In the genomic region with DNA sequence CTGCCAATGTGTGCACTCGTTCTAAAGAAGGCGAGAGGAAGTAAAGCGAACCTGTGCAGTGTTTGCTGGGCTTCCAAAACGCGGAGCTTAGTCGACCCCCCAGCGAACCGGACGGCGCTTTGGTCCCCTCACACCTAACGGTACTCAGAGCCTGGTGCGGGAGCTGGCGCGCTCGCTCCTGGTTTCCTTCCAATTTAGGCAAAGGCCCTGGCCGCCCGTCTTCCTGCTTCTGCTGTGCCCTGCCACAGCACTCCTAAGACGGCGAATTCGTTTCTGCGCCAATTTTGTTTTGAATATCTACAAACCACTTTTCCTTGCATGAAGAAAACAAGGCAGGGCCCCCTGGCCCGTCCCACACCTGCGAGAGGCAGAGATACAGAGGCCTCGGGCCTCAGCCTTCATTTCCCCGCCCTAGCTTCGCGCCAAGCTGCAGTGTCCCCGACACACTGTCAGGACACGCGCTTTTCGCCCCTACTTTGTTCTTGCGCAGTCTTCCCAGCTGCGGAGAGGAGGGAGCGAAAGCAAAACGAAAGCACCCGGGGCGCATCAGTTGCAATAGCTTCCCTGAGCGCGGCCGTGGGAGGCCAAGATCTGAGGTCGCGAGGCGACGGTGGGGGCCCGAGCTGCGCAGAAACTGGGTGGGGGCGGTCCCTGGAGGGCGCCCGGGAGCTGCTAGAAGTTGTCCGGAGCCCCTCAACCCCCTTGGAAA, we compare ENCODE assay signal across 8 cellular contexts.
DNase-seq lines count a peak whose midpoint lies in the region; ATAC-seq, FAIRE-seq and TF ChIP-seq lines count a peak whose summit lies in the region.

No MANE protein-coding gene starts in this region.

- peak overlapping the region; percentile 33; the same call in 1 of the 2 replicates for H3K4ac ChIP-seq in IMR-90 (ENCODE audit: low read depth, low read length)

- H3K56ac ChIP-seq in IMR-90 (ENCODE audit: extremely low read depth, insufficient read depth, low read length), result no peak overlapping the region

- peak overlapping the region; percentile 93 for H3K4me2 ChIP-seq in IMR-90 (ENCODE audit: low read depth, low read length)

- no peak overlapping the region for H3K14ac ChIP-seq in IMR-90 (replicated peaks; ENCODE audit: low read depth, low read length)

- no peak overlapping the region; the same call in 1 of the 2 replicates for H3K18ac ChIP-seq in IMR-90 (ENCODE audit: low read depth, low read length)

- no peaks in the 10 kb centered on the region for H3K36me3 ChIP-seq in IMR-90 (ENCODE audit: control insufficient read depth, insufficient read depth, low read length)
- no peaks in the 10 kb centered on the region for H3K36me3 ChIP-seq in prostate gland

- POLR2A ChIA-PET in IMR-90 (lab: Charles Lee; ENCODE audit: unreplicated experiment), result no interaction called here

- H3K27ac ChIP-seq in IMR-90 (ENCODE audit: insufficient read depth, low read length), result peak overlapping the region; percentile 95; the same call in 1 of the 2 replicates
- peak overlapping the region in 1 of 2 donors; percentile 99 for H3K27ac ChIP-seq in prostate gland

- H3K9ac ChIP-seq in IMR-90 (ENCODE audit: low read depth, low read length), result 0 out of 2 replicates have a peak overlapping the region, but pooled peaks have one; percentile 3

- 0 out of 2 replicates have a peak overlapping the region, but pooled peaks have one; percentile 10 for H2BK20ac ChIP-seq in IMR-90 (ENCODE audit: low read depth, low read length)

- H3K27ac Mint-ChIP-seq in activated T-helper 2 cell treated with anti-CD3 and anti-CD28 coated beads, Interferon-gamma antibody, Interleukin-2, Interleukin-4, amounts not matched to agents 10 μg/mL and 5 μg/mL and 100 μg/mL, durations not matched to agents 14 hours and 24 hours and 36 hours, result no peak overlapping the region

- peaks cover 5% of the 10 kb centered on the region; the same call in 1 of the 2 replicates for H3K9me1 ChIP-seq in IMR-90 (ENCODE audit: insufficient read depth, low read length)

- H3K9me3 ChIP-seq in IMR-90 (ENCODE audit: control insufficient read depth, insufficient read depth, low read length) (no peaks in the 10 kb centered on the region; the same call in 1 of the 2 replicates), prostate gland (no peaks in the 10 kb centered on the region)

- H2BK5ac ChIP-seq in IMR-90 (ENCODE audit: low read depth, low read length, poor library complexity, severe bottlenecking), result no peak overlapping the region

- H3K4me1 Mint-ChIP-seq in activated T-helper 2 cell treated with anti-CD3 and anti-CD28 coated beads, Interferon-gamma antibody, Interleukin-2, Interleukin-4, amounts not matched to agents 10 μg/mL and 5 μg/mL and 100 μg/mL, durations not matched to agents 14 hours and 24 hours and 36 hours (ENCODE audit: low read depth), result peaks cover 47% of the 10 kb centered on the region

- peaks cover 9 to 21% of the 10 kb centered on the region in 2 experiments for H3K79me1 ChIP-seq in IMR-90 (ENCODE audit: low read depth in 1 of 2, low read length in 2 of 2)

- H2BK120ac ChIP-seq in IMR-90 (ENCODE audit: low read depth, low read length), result peak overlapping the region; percentile 27; the same call in 1 of the 2 replicates

- FAIRE-seq in HTR-8/SVneo (lab: Jason Lieb, UNC), result no peak

- H2AK9ac ChIP-seq in IMR-90 (replicated peaks; ENCODE audit: low read depth, low read length, poor library complexity), result peak overlapping the region; percentile 75

- CTCF ChIA-PET in IMR-90 (lab: Yijun Ruan, JAX), result interaction anchor here (0.5 to 0.7 kb wide), 2 partner anchors 24 to 295 kb away, joined by 3 read pairs; no protein-coding TSS in a partner anchor

- H3K27me3 ChIP-seq in IMR-90 (ENCODE audit: control insufficient read depth, insufficient read depth, low read length) (peaks cover 10% of the 10 kb centered on the region), prostate gland (replicated peaks; ENCODE audit: insufficient read depth) (peaks cover 16% of the 10 kb centered on the region)

- 0 out of 2 replicates have a peak overlapping the region, but pooled peaks have one; percentile 48 for H3K23ac ChIP-seq in IMR-90 (ENCODE audit: low read depth, low read length)

- peaks cover 11% of the 10 kb centered on the region; the same call in 1 of the 2 replicates for H4K20me1 ChIP-seq in IMR-90 (ENCODE audit: insufficient read depth, low read length)

- peak overlapping the region; percentile 9; the same call in 1 of the 2 replicates for H4K91ac ChIP-seq in IMR-90 (ENCODE audit: insufficient read depth, low read depth, low read length)

- H2AFZ ChIP-seq in IMR-90 (replicated peaks; ENCODE audit: low read length, poor library complexity), result peak overlapping the region; percentile 89

- DNase-seq in IMR-90 (peak; percentile 50), germinal center (ENCODE audit: low spot score) (peak; percentile 64), prostate gland (ENCODE audit: low spot score) (no peak), HTR-8/SVneo (ENCODE audit: insufficient read length, low spot score) (no peak), SW480 (ENCODE audit: low spot score) (no peak), NCI-H2107 treated with DMSO at 0.1 percent for 48 hours (lab: John Stamatoyannopoulos, UW; ENCODE audit: unreplicated experiment) (no peak), NCI-H1436 treated with DMSO at 0.1 percent for 48 hours (lab: John Stamatoyannopoulos, UW) (no peak)
- no peak for DNase-seq in activated T-helper 2 cell treated with anti-CD3 and anti-CD28 coated beads, Interferon-gamma antibody, Interleukin-2, Interleukin-4, amounts not matched to agents 10 μg/mL and 5 μg/mL and 100 μg/mL, durations not matched to agents 14 hours and 24 hours and 36 hours (ENCODE audit: low spot score)

- ATAC-seq in IMR-90 (ENCODE audit: low read depth), result no peak

- H3K4me3 ChIP-seq in IMR-90 (ENCODE audit: insufficient read depth, low read depth, low read length), result peak overlapping the region; percentile 23
- peak overlapping the region; percentile 11 to 24 for H3K4me3 ChIP-seq in prostate gland

- peak overlapping the region; percentile 77 for H3K4me3 Mint-ChIP-seq in activated T-helper 2 cell treated with anti-CD3 and anti-CD28 coated beads, Interferon-gamma antibody, Interleukin-2, Interleukin-4, amounts not matched to agents 10 μg/mL and 5 μg/mL and 100 μg/mL, durations not matched to agents 14 hours and 24 hours and 36 hours (ENCODE audit: low read depth)

- TF ChIP-seq CTCF in IMR-90 (conservative IDR thresholded peaks at IDR 0.05; ENCODE audit: low read depth, low read length), result no peak
- TF ChIP-seq CTCF in prostate gland (IDR thresholded peaks at IDR 0.05), result no peak

- no peak overlapping the region for H2BK15ac ChIP-seq in IMR-90 (ENCODE audit: low read depth, low read length)

- H3K36me3 Mint-ChIP-seq in activated T-helper 2 cell treated with anti-CD3 and anti-CD28 coated beads, Interferon-gamma antibody, Interleukin-2, Interleukin-4, amounts not matched to agents 10 μg/mL and 5 μg/mL and 100 μg/mL, durations not matched to agents 14 hours and 24 hours and 36 hours (ENCODE audit: low read depth), result peaks cover 13% of the 10 kb centered on the region

- no peak for TF ChIP-seq POLR2A in IMR-90 (IDR thresholded peaks at IDR 0.05; ENCODE audit: low read depth, low read length)
- peak; percentile 8 for TF ChIP-seq POLR2A in prostate gland (IDR thresholded peaks at IDR 0.05)

- H4K5ac ChIP-seq in IMR-90 (ENCODE audit: low read depth, low read length), result peak overlapping the region; percentile 82

- peaks cover 7% of the 10 kb centered on the region for H3K4me1 ChIP-seq in IMR-90 (ENCODE audit: control insufficient read depth, insufficient read depth, low read length)
- peaks cover 5% of the 10 kb centered on the region for H3K4me1 ChIP-seq in prostate gland (replicated peaks)

- TF ChIP-seq RAD21 in IMR-90 (IDR thresholded peaks at IDR 0.05; ENCODE audit: low read length), result no peak

- peaks cover 46% of the 10 kb centered on the region for H3K27me3 Mint-ChIP-seq in activated T-helper 2 cell treated with anti-CD3 and anti-CD28 coated beads, Interferon-gamma antibody, Interleukin-2, Interleukin-4, amounts not matched to agents 10 μg/mL and 5 μg/mL and 100 μg/mL, durations not matched to agents 14 hours and 24 hours and 36 hours (ENCODE audit: low read depth)

- peak overlapping the region; percentile 39; a peak in 3 of 4 replicates for H4K8ac ChIP-seq in IMR-90 (ENCODE audit: low read depth in 2 of 2, low read length in 2 of 2)

- in situ Hi-C loops in IMR-90 (cut with MboI; ENCODE audit: low sequenced_read_pairs), result no loop called here

- no peak overlapping the region for H2AK5ac ChIP-seq in IMR-90 (ENCODE audit: low read depth, low read length)

- H3K9me3 Mint-ChIP-seq in activated T-helper 2 cell treated with anti-CD3 and anti-CD28 coated beads, Interferon-gamma antibody, Interleukin-2, Interleukin-4, amounts not matched to agents 10 μg/mL and 5 μg/mL and 100 μg/mL, durations not matched to agents 14 hours and 24 hours and 36 hours, result peaks cover 7% of the 10 kb centered on the region

- WGBS in IMR-90 (ENCODE audit: extremely low coverage in 2 of 2, insufficient read length in 1 of 2), 2 experiments, result 38% methylated on average over 19 of the region's 50 CpGs; no CpG with 5 or more reads in 1 of the 2 experiments
- WGBS in prostate gland, result 35% methylated on average over 50 of the region's 50 CpGs

- intact Hi-C loops in IMR-90 (cut with micrococcal nuclease), result loop anchor here (10.0 kb wide), 2 partner anchors 288 to 788 kb away; no protein-coding TSS in a partner anchor
- intact Hi-C loops in activated T-helper 2 cell treated with anti-CD3 and anti-CD28 coated beads, Interferon-gamma antibody, Interleukin-2, Interleukin-4, amounts not matched to agents 10 μg/mL and 5 μg/mL and 100 μg/mL, durations not matched to agents 14 hours and 24 hours and 36 hours (cut with micrococcal nuclease), result loop anchor here (2.0 to 5.0 kb wide), 4 partner anchors 334 to 765 kb away; partner anchors contain the start of genes CAB39L, KPNA3 and SETDB2
- intact Hi-C loops in prostate gland (cut with DNase I), result no loop called here

- dilution Hi-C loops in IMR-90 (cut with HindIII; ENCODE audit: low sequenced_read_pairs, unreplicated experiment), result no loop called here

- BruUV-seq in IMR-90 (replicated peaks; lab: Mats Ljungman, UMichigan), result no TSS peak

TF ChIP-seq in IMR-90, 13 proteins besides CTCF, POLR2A, EP300 and RAD21:
- peak; percentile 36; the same call in 1 of the 2 replicates for TF ChIP-seq CEBPB (IDR thresholded peaks at IDR 0.05; ENCODE audit: low read depth, low read length)
- no peak for TF ChIP-seq ELK1 (IDR thresholded peaks at IDR 0.05; ENCODE audit: borderline replicate concordance, low read depth, low read length)

Comparison
In these comparisons a context has a peak if more than half of its experiments do, and no peak if none do; other contexts are left out.
1. DNase-seq: peak in IMR-90 (single experiment) and germinal center (single experiment); none in activated T-helper 2 cell treated with anti-CD3 and anti-CD28 coated beads, Interferon-gamma antibody, Interleukin-2, Interleukin-4, amounts not matched to agents 10 μg/mL and 5 μg/mL and 100 μg/mL, durations not matched to agents 14 hours and 24 hours and 36 hours (single experiment), prostate gland (single experiment), HTR-8/SVneo (single experiment), SW480 (single experiment), NCI-H2107 treated with DMSO at 0.1 percent for 48 hours (single experiment) and NCI-H1436 treated with DMSO at 0.1 percent for 48 hours (single experiment).